In the genomic region with DNA sequence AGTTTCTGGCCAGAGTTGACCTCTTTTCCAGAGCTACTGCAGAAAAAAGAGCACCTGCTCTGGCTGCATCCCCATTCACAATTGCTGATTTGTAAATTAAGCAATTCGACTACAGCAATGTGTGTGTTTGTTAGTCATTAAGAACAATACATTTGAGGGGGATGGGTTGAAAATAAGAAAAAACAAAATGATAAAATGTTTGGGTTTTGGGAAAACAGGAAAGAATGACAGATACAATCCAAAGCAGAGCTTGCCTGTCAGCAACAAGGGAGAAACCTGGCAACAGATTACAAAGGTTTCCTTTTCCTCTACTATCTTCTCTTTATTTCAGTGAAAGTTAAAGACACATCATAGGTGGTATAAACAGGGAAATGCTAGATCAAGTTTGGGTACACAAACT, we compare ENCODE assay signal across 19 cellular contexts.
"Had no signal": no experiment of that assay in that cellular context is flagged by ENCODE, and none has a peak within 500 bp of the region (broad histone marks: within the 10 kb centered on the region; RNA-seq: fewer than 3 reads in every experiment).

No MANE protein-coding gene starts in this region.

- H3K27ac Mint-ChIP-seq: activated CD8-positive, alpha-beta T cell treated with anti-CD3 and anti-CD28 coated beads for 36 hours; activated T-helper 17 cell treated with anti-CD3 and anti-CD28 coated beads, Interleukin-2, amount 50 U/mL, for 72 hours; progenitor cell of endocrine pancreas had no signal

- H3K27me3 ChIP-seq: left lung, stomach, vagina had no signal

- H3K4me3 ChIP-seq: left lung, stomach, vagina had no signal

- FAIRE-seq: colon, frontal cortex had no signal

- DNase-seq: activated CD8-positive, alpha-beta T cell treated with anti-CD3 and anti-CD28 coated beads for 36 hours; activated naive CD4-positive, alpha-beta T cell; activated T-cell treated with anti-CD3 and anti-CD28 coated beads, Interleukin-2, amount 50 U/mL, for 1 hour; anterior cingulate cortex; caudate nucleus; erythroblast; head of caudate nucleus; left lung; mammary epithelial cell; stimulated activated CD4-positive, alpha-beta T cell treated with anti-CD3 and anti-CD28 coated beads, Interleukin-2, amount 100 ng/mL, for 24 hours; stomach; trophoblast cell; WERI-Rb-1 had no signal

- H3K27ac ChIP-seq: vagina, WERI-Rb-1 had no signal

- H3K4me1 Mint-ChIP-seq: activated T-helper 17 cell treated with anti-CD3 and anti-CD28 coated beads, Interleukin-2, amount 50 U/mL, for 72 hours had no signal

- H3K27me3 Mint-ChIP-seq: activated CD8-positive, alpha-beta T cell treated with anti-CD3 and anti-CD28 coated beads for 36 hours; activated T-helper 17 cell treated with anti-CD3 and anti-CD28 coated beads, Interleukin-2, amount 50 U/mL, for 72 hours; brain; progenitor cell of endocrine pancreas had no signal

- H3K4me3 Mint-ChIP-seq: activated CD8-positive, alpha-beta T cell treated with anti-CD3 and anti-CD28 coated beads for 36 hours; activated T-helper 17 cell treated with anti-CD3 and anti-CD28 coated beads, Interleukin-2, amount 50 U/mL, for 72 hours; brain had no signal

- H3K9me3 ChIP-seq: left lung, stomach, vagina had no signal

- H3K9me3 Mint-ChIP-seq: activated CD8-positive, alpha-beta T cell treated with anti-CD3 and anti-CD28 coated beads for 36 hours; activated T-helper 17 cell treated with anti-CD3 and anti-CD28 coated beads, Interleukin-2, amount 50 U/mL, for 72 hours had no signal

- ATAC-seq: activated CD8-positive, alpha-beta T cell treated with anti-CD3 and anti-CD28 coated beads for 36 hours; activated T-helper 17 cell treated with anti-CD3 and anti-CD28 coated beads, Interleukin-2, amount 50 U/mL, for 72 hours; left lung had no signal

- H3K4me1 ChIP-seq: vagina had no signal
